In the genomic region with DNA sequence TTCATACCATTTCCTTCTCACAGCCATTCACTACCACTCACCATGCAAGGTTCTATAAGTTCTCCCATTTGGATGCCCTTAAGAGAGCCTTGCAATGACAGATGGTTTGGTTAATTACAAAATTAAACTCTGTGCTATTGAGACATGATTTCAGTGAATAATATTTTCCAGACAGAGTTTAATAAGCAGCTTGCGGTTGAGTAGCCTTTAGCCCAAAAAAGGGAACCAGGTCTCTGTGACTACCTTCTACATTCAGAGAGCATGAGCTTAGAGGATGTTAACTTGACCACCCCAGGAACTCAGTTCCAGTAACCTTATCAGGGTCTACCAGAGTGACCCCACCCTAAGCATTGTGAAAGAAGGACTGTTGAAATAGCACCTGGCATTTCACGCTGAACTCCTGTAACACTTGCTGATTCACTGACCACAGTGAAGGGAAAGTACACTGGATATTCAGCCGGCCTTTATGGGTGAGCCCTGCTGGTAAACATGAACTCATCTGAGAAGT, we compare ENCODE assay signal across 9 cellular contexts.
DNase-seq lines count a peak whose midpoint lies in the region; ATAC-seq and TF ChIP-seq lines count a peak whose summit lies in the region.
"Had no signal": no experiment of that assay in that cellular context is flagged by ENCODE, and none has a peak within 500 bp of the region (broad histone marks: within the 10 kb centered on the region; RNA-seq: fewer than 3 reads in every experiment).

No MANE protein-coding gene starts in this region.

- no peaks in the 10 kb centered on the region for H4K20me1 ChIP-seq in OCI-LY3 (ENCODE audit: insufficient read depth, low read length)
- H4K20me1 ChIP-seq in hepatocyte (ENCODE audit: insufficient read depth, poor library complexity, severe bottlenecking) = no peaks in the 10 kb centered on the region

- no peaks in the 10 kb centered on the region for H3K9me2 ChIP-seq in hepatocyte (replicated peaks; ENCODE audit: insufficient read depth)

- TF ChIP-seq CTCF in OCI-LY3 (IDR thresholded peaks at IDR 0.05; ENCODE audit: low read depth, low read length) (no peak), hepatocyte (IDR thresholded peaks at IDR 0.05; ENCODE audit: poor library complexity) (no peak), tibial artery (IDR thresholded peaks at IDR 0.05) (no peak), dorsolateral prefrontal cortex (IDR thresholded peaks at IDR 0.05 in 54 of 56, conservative IDR thresholded peaks at IDR 0.05 in 2 of 56; ENCODE audit: low read depth in 1 of 56, partially characterized antibody in 56 of 56) (no peak)

- H3K4me1 ChIP-seq in OCI-LY3 (ENCODE audit: low read length) (peaks cover 21% of the 10 kb centered on the region), hepatocyte (ENCODE audit: insufficient read depth) (no peaks in the 10 kb centered on the region), tibial artery (no peaks in the 10 kb centered on the region)

- intact Hi-C loops in tibial artery (cut with DNase I; ENCODE audit: low total_unique reads) = no loop called here
- intact Hi-C loops in dorsolateral prefrontal cortex (cut with DNase I) = no loop called here

- H3K36me3 ChIP-seq in OCI-LY3 (replicated peaks; ENCODE audit: low read depth, low read length) (no peaks in the 10 kb centered on the region), hepatocyte (replicated peaks; ENCODE audit: insufficient read depth, low read depth) (no peaks in the 10 kb centered on the region), tibial artery (no peaks in the 10 kb centered on the region)
- H3K36me3 ChIP-seq: neutrophil had no signal

- H3K4me3 ChIP-seq in OCI-LY3 (ENCODE audit: low read length) (peak overlapping the region; percentile 30; the same call in 1 of the 2 replicates), hepatocyte (no peak overlapping the region), tibial artery (no peak overlapping the region), dorsolateral prefrontal cortex (no peak overlapping the region)

- WGBS in hepatocyte (ENCODE audit: low lambda C conversion rate, missing lambda C conversion rate) = 52% methylated on average over 3 of the region's 3 CpGs

- H3K27me3 ChIP-seq in OCI-LY3 (ENCODE audit: low read depth, low read length) (no peaks in the 10 kb centered on the region), hepatocyte (no peaks in the 10 kb centered on the region), tibial artery (no peaks in the 10 kb centered on the region), dorsolateral prefrontal cortex (no peaks in the 10 kb centered on the region)
- H3K27me3 ChIP-seq: neutrophil had no signal

- H3K79me2 ChIP-seq in OCI-LY3 (ENCODE audit: low read length) (no peaks in the 10 kb centered on the region), hepatocyte (no peaks in the 10 kb centered on the region)

- H3K27ac ChIP-seq in OCI-LY3 (ENCODE audit: low read length) (peak overlapping the region; percentile 24; the same call in 1 of the 2 replicates), hepatocyte (peak overlapping the region; percentile 8), tibial artery (no peak overlapping the region), dorsolateral prefrontal cortex (no peak overlapping the region)
- H3K27ac ChIP-seq: neutrophil had no signal

- peak; percentile 5 for DNase-seq in NK-92 treated with Interleukin-12 subunit alpha and Interleukin-12 subunit beta, amount 100 ng/mL, for 24 hours (lab: John Stamatoyannopoulos, UW)
- DNase-seq in NK-92 (lab: John Stamatoyannopoulos, UW; ENCODE audit: unreplicated experiment) (no peak), hepatocyte (ENCODE audit: low spot score) (peak; percentile 52), HuH-7 (ENCODE audit: low spot score) (no peak), tibial artery (no peak), dorsolateral prefrontal cortex (no peak)

- 0 out of 2 replicates have a peak overlapping the region, but pooled peaks have one; percentile 60 for H2AFZ ChIP-seq in OCI-LY3 (ENCODE audit: low read depth, low read length)
- H2AFZ ChIP-seq in hepatocyte = no peak overlapping the region

- peak; percentile 88 for ATAC-seq in HG02943 (IDR thresholded peaks at IDR 0.05; ENCODE audit: low read depth, unreplicated experiment)

- H3K9me3 ChIP-seq in OCI-LY3 (ENCODE audit: insufficient read depth, low read length) (0 out of 2 replicates have a peak, but pooled peaks cover 2% of the 10 kb centered on the region), hepatocyte (ENCODE audit: low read depth) (no peaks in the 10 kb centered on the region), tibial artery (no peaks in the 10 kb centered on the region)
- H3K9me3 ChIP-seq: neutrophil had no signal

- peak overlapping the region; percentile 7; the same call in 1 of the 2 replicates for H3K9ac ChIP-seq in OCI-LY3 (ENCODE audit: low read length)

- H3K4me2 ChIP-seq in OCI-LY3 (ENCODE audit: low read length) (peak overlapping the region; percentile 68), hepatocyte (no peak overlapping the region)

Comparison
In these comparisons a context has a peak if more than half of its experiments do, and no peak if none do; other contexts are left out.
1. DNase-seq: peak in NK-92 treated with Interleukin-12 subunit alpha and Interleukin-12 subunit beta, amount 100 ng/mL, for 24 hours (single experiment) and hepatocyte (single experiment); none in NK-92 (single experiment), HuH-7 (single experiment), tibial artery (0 of 2) and dorsolateral prefrontal cortex (0 of 10).
2. H3K27ac ChIP-seq: peak in OCI-LY3 (single experiment) and hepatocyte (single experiment); none in tibial artery (0 of 2) and dorsolateral prefrontal cortex (0 of 59).